10 cellular contexts compared by ENCODE assay signal in the genomic region with DNA sequence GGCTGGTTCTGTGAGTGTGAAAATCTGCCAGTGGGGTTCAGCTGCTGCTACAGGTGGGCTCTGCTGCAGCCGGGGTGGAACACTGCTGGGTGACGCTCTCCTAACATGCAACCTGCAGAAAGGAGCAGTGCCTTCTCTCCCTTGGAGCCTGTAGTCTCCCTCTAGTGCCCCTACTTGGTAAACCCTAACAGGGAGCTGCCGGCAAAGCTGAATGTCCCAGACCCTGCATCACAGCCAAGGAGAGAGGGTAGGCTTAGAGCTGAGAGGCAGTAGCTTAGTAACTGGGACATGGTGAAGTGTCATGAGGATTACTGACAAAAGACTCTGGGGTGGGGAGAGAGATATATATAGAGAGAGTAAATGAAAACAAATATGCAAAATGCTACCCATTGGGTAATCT. TPM values are rescaled to one million over a fixed set of nuclear protein-coding genes. Genes with fewer than 3 reads are reported as not detected.
DNase-seq lines count a peak whose midpoint lies in the region; ATAC-seq lines count a peak whose summit lies in the region.
"Had no signal": no experiment of that assay in that cellular context is flagged by ENCODE, and none has a peak within 500 bp of the region (broad histone marks: within the 10 kb centered on the region; RNA-seq: fewer than 3 reads in every experiment).

No MANE protein-coding gene starts in this region.

- H3K4me1 Mint-ChIP-seq in central memory CD8-positive, alpha-beta T cell: peaks cover 53% of the 10 kb centered on the region
- peaks cover 0 to 42% (median 4%) of the 10 kb centered on the region in 4 donors for H3K4me1 Mint-ChIP-seq in naive thymus-derived CD8-positive, alpha-beta T cell

- H3K9me3 Mint-ChIP-seq in central memory CD8-positive, alpha-beta T cell: no peaks in the 10 kb centered on the region
- H3K9me3 Mint-ChIP-seq in naive thymus-derived CD8-positive, alpha-beta T cell: no peaks in the 10 kb centered on the region

- H3K9me3 ChIP-seq in SJCRH30 (replicated peaks) (no peaks in the 10 kb centered on the region), MG63 (no peaks in the 10 kb centered on the region)
- H3K9me3 ChIP-seq: gastroesophageal sphincter had no signal

- H3K36me3 ChIP-seq in SJCRH30 (peaks cover 84% of the 10 kb centered on the region), MG63 (peaks cover 58% of the 10 kb centered on the region)
- H3K36me3 ChIP-seq: gastroesophageal sphincter had no signal

- H3K27me3 Mint-ChIP-seq in central memory CD8-positive, alpha-beta T cell: no peaks in the 10 kb centered on the region
- H3K27me3 Mint-ChIP-seq in naive thymus-derived CD8-positive, alpha-beta T cell: no peaks in the 10 kb centered on the region

- no peaks in the 10 kb centered on the region for H3K4me1 ChIP-seq in SJCRH30
- H3K4me1 ChIP-seq: gastroesophageal sphincter had no signal

- H3K4me3 Mint-ChIP-seq in central memory CD8-positive, alpha-beta T cell: peak overlapping the region; percentile 16
- no peak overlapping the region for H3K4me3 Mint-ChIP-seq in naive thymus-derived CD8-positive, alpha-beta T cell

- POLR2A ChIA-PET in naive thymus-derived CD8-positive, alpha-beta T cell (lab: Charles Lee): interaction anchor here (0.8 to 1.6 kb wide), 4 partner anchors 12 to 40 kb away, joined by 3 to 4 read pairs (median 3); a partner anchor contains a TSS

- ATAC-seq in central memory CD8-positive, alpha-beta T cell (replicated peaks; ENCODE audit: extremely low read depth, poor library complexity, severe bottlenecking): no peak
- ATAC-seq in naive thymus-derived CD8-positive, alpha-beta T cell: peak; percentile 59
- no peak for ATAC-seq in activated CD4-positive, CD25-positive, alpha-beta regulatory T cell treated with anti-CD3 and anti-CD28 coated beads, Interleukin-2, amount 50 U/mL, for 24 hours
- ATAC-seq: gastroesophageal sphincter had no signal

- H3K27me3 ChIP-seq in SJCRH30 (no peaks in the 10 kb centered on the region), MG63 (no peaks in the 10 kb centered on the region)
- H3K27me3 ChIP-seq: gastroesophageal sphincter had no signal

- DNase-seq in ELF-1 (ENCODE audit: low read depth, low spot score): peak; percentile 11
- DNase-seq in Kasumi-1 (lab: John Stamatoyannopoulos, UW): peak; percentile 47 to 48
- DNase-seq in central memory CD8-positive, alpha-beta T cell (ENCODE audit: low spot score in 2 of 2): no peak
- peak in 2 of 10 donors; percentile 12 to 28 for DNase-seq in naive thymus-derived CD8-positive, alpha-beta T cell
- no peak for DNase-seq in SJCRH30
- no peak for DNase-seq in glomerular visceral epithelial cell (ENCODE audit: extremely low spot score)
- DNase-seq in MG63: no peak

- peaks cover 5% of the 10 kb centered on the region for H3K36me3 Mint-ChIP-seq in central memory CD8-positive, alpha-beta T cell (ENCODE audit: insufficient read depth)
- no peaks in the 10 kb centered on the region for H3K36me3 Mint-ChIP-seq in naive thymus-derived CD8-positive, alpha-beta T cell

- H3K27ac ChIP-seq in SJCRH30: no peak overlapping the region
- H3K27ac ChIP-seq: gastroesophageal sphincter had no signal

- H3K4me3 ChIP-seq in SJCRH30 (no peak overlapping the region), MG63 (no peak overlapping the region)
- H3K4me3 ChIP-seq: gastroesophageal sphincter had no signal

- H3K27ac Mint-ChIP-seq in central memory CD8-positive, alpha-beta T cell (ENCODE audit: low read depth): peak overlapping the region; percentile 96
- H3K27ac Mint-ChIP-seq in naive thymus-derived CD8-positive, alpha-beta T cell: peak overlapping the region in 7 of 10 donors; percentile 29 to 85 (median 54)

RNA-seq across cellular contexts. Expression of a gene that starts 9.8 kb away (rescaled TPM):
- under 1 TPM; 0.26 to 0.77 TPM for total RNA-seq in naive thymus-derived CD8-positive, alpha-beta T cell
- under 1 TPM in 2 of 3 donors, not detected in 1; 0.52 to 0.86 TPM for polyA plus RNA-seq in naive thymus-derived CD8-positive, alpha-beta T cell
- 73.4 and 82.0 TPM in 2 replicates for total RNA-seq in SJCRH30 (2014; rRNA removed; shearing (Covaris generic))
- total RNA-seq in MG63 (2014; rRNA removed; shearing (Covaris generic); ENCODE audit: low replicate concordance): 31.5 and 34.2 TPM in 2 replicates

RNA-seq across cellular contexts. Expression of a gene that starts 20.3 kb away (rescaled TPM):
- total RNA-seq in naive thymus-derived CD8-positive, alpha-beta T cell: 1 to 10 TPM; 1.4 to 1.8 TPM
- polyA plus RNA-seq in naive thymus-derived CD8-positive, alpha-beta T cell: 1 to 10 TPM in 1 of 3 donors, under 1 TPM in 2; 0.47 to 8.6 (median 0.94) TPM
- total RNA-seq in SJCRH30 (2014; rRNA removed; shearing (Covaris generic)): 26.4 and 27.1 TPM in 2 replicates
- total RNA-seq in MG63 (2014; rRNA removed; shearing (Covaris generic); ENCODE audit: low replicate concordance): 4.7 TPM in 2 replicates
- polyA plus RNA-seq: neural cell had no signal

RNA-seq across cellular contexts. Expression of a gene that starts 40.1 kb away (rescaled TPM):
- total RNA-seq in naive thymus-derived CD8-positive, alpha-beta T cell: 100 to 1,000 TPM; 237 to 246 TPM
- polyA plus RNA-seq in naive thymus-derived CD8-positive, alpha-beta T cell: 100 to 1,000 TPM in 1 of 3 donors, 10 to 100 TPM in 2; 61.8 to 111 (median 90.3) TPM
- 153 and 157 TPM in 2 replicates for total RNA-seq in SJCRH30 (2014; rRNA removed; shearing (Covaris generic))
- total RNA-seq in MG63 (2014; rRNA removed; shearing (Covaris generic); ENCODE audit: low replicate concordance): 56.6 and 56.9 TPM in 2 replicates

Comparison
In these comparisons a context has a peak if more than half of its experiments do, and no peak if none do; other contexts are left out.
1. DNase-seq: peak in ELF-1 (single experiment) and Kasumi-1 (2 of 2); none in central memory CD8-positive, alpha-beta T cell (0 of 2), SJCRH30 (0 of 2), glomerular visceral epithelial cell (single experiment) and MG63 (single experiment).
2. ATAC-seq: peak in naive thymus-derived CD8-positive, alpha-beta T cell (2 of 2); none in central memory CD8-positive, alpha-beta T cell (single experiment) and activated CD4-positive, CD25-positive, alpha-beta regulatory T cell treated with anti-CD3 and anti-CD28 coated beads, Interleukin-2, amount 50 U/mL, for 24 hours (0 of 2).
3. RNA of a gene that starts 9.8 kb away (total RNA-seq): 73.4 to 82.0 TPM in SJCRH30 and 31.5 to 34.2 TPM in MG63; 0.26 to 0.77 TPM in naive thymus-derived CD8-positive, alpha-beta T cell; every median in the first group is over 10 times any median in the second.